In genomic region chr19:58513694-58514563, GRCh38 we compare ENCODE assay signal across 1 cellular context.
TF ChIP-seq lines count a peak whose summit lies in the region.

No MANE protein-coding gene starts in this region.

TF ChIP-seq in WTC11, 78 proteins besides CTCF, POLR2A, EP300 and RAD21 (continued from another document and continues in another):
- TF ChIP-seq, protein P1, sequence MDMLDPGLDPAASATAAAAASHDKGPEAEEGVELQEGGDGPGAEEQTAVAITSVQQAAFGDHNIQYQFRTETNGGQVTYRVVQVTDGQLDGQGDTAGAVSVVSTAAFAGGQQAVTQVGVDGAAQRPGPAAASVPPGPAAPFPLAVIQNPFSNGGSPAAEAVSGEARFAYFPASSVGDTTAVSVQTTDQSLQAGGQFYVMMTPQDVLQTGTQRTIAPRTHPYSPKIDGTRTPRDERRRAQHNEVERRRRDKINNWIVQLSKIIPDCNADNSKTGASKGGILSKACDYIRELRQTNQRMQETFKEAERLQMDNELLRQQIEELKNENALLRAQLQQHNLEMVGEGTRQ (CRISPR knock-in tag; IDR thresholded peaks at IDR 0.05), result peak; percentile 61
- TF ChIP-seq, protein P2, sequence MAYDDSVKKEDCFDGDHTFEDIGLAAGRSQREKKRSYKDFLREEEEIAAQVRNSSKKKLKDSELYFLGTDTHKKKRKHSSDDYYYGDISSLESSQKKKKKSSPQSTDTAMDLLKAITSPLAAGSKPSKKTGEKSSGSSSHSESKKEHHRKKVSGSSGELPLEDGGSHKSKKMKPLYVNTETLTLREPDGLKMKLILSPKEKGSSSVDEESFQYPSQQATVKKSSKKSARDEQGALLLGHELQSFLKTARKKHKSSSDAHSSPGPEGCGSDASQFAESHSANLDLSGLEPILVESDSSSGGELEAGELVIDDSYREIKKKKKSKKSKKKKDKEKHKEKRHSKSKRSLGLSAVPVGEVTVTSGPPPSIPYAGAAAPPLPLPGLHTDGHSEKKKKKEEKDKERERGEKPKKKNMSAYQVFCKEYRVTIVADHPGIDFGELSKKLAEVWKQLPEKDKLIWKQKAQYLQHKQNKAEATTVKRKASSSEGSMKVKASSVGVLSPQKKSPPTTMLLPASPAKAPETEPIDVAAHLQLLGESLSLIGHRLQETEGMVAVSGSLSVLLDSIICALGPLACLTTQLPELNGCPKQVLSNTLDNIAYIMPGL (CRISPR knock-in tag; IDR thresholded peaks at IDR 0.05), result peak; percentile 92; the same call in 1 of the 2 replicates
- no peak for TF ChIP-seq ZMAT4 (CRISPR knock-in tag; IDR thresholded peaks at IDR 0.05)
- TF ChIP-seq EMX1 (CRISPR knock-in tag; IDR thresholded peaks at IDR 0.05), result no peak
- TF ChIP-seq, protein P3, sequence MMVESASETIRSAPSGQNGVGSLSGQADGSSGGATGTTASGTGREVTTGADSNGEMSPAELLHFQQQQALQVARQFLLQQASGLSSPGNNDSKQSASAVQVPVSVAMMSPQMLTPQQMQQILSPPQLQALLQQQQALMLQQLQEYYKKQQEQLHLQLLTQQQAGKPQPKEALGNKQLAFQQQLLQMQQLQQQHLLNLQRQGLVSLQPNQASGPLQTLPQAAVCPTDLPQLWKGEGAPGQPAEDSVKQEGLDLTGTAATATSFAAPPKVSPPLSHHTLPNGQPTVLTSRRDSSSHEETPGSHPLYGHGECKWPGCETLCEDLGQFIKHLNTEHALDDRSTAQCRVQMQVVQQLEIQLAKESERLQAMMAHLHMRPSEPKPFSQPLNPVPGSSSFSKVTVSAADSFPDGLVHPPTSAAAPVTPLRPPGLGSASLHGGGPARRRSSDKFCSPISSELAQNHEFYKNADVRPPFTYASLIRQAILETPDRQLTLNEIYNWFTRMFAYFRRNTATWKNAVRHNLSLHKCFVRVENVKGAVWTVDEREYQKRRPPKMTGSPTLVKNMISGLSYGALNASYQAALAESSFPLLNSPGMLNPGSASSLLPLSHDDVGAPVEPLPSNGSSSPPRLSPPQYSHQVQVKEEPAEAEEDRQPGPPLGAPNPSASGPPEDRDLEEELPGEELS (CRISPR knock-in tag; IDR thresholded peaks at IDR 0.05), result peak; percentile 89
- 0 out of 2 replicates have a peak, but pooled peaks have one; percentile 37 for TF ChIP-seq E2F1 (CRISPR knock-in tag; IDR thresholded peaks at IDR 0.05)
- TF ChIP-seq ATF6 (CRISPR knock-in tag; IDR thresholded peaks at IDR 0.05), result no peak
- TF ChIP-seq, protein P4, sequence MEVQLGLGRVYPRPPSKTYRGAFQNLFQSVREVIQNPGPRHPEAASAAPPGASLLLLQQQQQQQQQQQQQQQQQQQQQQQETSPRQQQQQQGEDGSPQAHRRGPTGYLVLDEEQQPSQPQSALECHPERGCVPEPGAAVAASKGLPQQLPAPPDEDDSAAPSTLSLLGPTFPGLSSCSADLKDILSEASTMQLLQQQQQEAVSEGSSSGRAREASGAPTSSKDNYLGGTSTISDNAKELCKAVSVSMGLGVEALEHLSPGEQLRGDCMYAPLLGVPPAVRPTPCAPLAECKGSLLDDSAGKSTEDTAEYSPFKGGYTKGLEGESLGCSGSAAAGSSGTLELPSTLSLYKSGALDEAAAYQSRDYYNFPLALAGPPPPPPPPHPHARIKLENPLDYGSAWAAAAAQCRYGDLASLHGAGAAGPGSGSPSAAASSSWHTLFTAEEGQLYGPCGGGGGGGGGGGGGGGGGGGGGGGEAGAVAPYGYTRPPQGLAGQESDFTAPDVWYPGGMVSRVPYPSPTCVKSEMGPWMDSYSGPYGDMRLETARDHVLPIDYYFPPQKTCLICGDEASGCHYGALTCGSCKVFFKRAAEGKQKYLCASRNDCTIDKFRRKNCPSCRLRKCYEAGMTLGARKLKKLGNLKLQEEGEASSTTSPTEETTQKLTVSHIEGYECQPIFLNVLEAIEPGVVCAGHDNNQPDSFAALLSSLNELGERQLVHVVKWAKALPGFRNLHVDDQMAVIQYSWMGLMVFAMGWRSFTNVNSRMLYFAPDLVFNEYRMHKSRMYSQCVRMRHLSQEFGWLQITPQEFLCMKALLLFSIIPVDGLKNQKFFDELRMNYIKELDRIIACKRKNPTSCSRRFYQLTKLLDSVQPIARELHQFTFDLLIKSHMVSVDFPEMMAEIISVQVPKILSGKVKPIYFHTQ (CRISPR knock-in tag; IDR thresholded peaks at IDR 0.05), result no peak
- TF ChIP-seq ZNF138 (CRISPR knock-in tag; conservative IDR thresholded peaks at IDR 0.05), result 0 out of 2 replicates have a peak, but pooled peaks have one; percentile 58
- no peak for TF ChIP-seq GTF2I (CRISPR knock-in tag; conservative IDR thresholded peaks at IDR 0.05)
- TF ChIP-seq, protein P5, sequence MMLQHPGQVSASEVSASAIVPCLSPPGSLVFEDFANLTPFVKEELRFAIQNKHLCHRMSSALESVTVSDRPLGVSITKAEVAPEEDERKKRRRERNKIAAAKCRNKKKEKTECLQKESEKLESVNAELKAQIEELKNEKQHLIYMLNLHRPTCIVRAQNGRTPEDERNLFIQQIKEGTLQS (CRISPR knock-in tag; conservative IDR thresholded peaks at IDR 0.05), result no peak
- no peak for TF ChIP-seq ATF1 (CRISPR knock-in tag; IDR thresholded peaks at IDR 0.05)
- no peak for TF ChIP-seq MYBL2 (CRISPR knock-in tag; IDR thresholded peaks at IDR 0.05)
- TF ChIP-seq ETV6 (CRISPR knock-in tag; IDR thresholded peaks at IDR 0.05), result peak; percentile 95
- TF ChIP-seq FOXP1 (CRISPR knock-in tag; IDR thresholded peaks at IDR 0.05; ENCODE audit: borderline replicate concordance), result peak; percentile 91; the same call in 1 of the 2 replicates
- TF ChIP-seq ELF4 (CRISPR knock-in tag; IDR thresholded peaks at IDR 0.05; ENCODE audit: low read depth), result no peak
- TF ChIP-seq ZNF396 (CRISPR knock-in tag; IDR thresholded peaks at IDR 0.05; ENCODE audit: borderline replicate concordance), result no peak
- no peak for TF ChIP-seq NFYB (CRISPR knock-in tag; conservative IDR thresholded peaks at IDR 0.05; ENCODE audit: low read depth)
- TF ChIP-seq, protein P6, sequence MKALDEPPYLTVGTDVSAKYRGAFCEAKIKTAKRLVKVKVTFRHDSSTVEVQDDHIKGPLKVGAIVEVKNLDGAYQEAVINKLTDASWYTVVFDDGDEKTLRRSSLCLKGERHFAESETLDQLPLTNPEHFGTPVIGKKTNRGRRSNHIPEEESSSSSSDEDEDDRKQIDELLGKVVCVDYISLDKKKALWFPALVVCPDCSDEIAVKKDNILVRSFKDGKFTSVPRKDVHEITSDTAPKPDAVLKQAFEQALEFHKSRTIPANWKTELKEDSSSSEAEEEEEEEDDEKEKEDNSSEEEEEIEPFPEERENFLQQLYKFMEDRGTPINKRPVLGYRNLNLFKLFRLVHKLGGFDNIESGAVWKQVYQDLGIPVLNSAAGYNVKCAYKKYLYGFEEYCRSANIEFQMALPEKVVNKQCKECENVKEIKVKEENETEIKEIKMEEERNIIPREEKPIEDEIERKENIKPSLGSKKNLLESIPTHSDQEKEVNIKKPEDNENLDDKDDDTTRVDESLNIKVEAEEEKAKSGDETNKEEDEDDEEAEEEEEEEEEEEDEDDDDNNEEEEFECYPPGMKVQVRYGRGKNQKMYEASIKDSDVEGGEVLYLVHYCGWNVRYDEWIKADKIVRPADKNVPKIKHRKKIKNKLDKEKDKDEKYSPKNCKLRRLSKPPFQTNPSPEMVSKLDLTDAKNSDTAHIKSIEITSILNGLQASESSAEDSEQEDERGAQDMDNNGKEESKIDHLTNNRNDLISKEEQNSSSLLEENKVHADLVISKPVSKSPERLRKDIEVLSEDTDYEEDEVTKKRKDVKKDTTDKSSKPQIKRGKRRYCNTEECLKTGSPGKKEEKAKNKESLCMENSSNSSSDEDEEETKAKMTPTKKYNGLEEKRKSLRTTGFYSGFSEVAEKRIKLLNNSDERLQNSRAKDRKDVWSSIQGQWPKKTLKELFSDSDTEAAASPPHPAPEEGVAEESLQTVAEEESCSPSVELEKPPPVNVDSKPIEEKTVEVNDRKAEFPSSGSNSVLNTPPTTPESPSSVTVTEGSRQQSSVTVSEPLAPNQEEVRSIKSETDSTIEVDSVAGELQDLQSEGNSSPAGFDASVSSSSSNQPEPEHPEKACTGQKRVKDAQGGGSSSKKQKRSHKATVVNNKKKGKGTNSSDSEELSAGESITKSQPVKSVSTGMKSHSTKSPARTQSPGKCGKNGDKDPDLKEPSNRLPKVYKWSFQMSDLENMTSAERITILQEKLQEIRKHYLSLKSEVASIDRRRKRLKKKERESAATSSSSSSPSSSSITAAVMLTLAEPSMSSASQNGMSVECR (CRISPR knock-in tag; IDR thresholded peaks at IDR 0.05; ENCODE audit: borderline replicate concordance), result peak; percentile 82; the same call in 1 of the 2 replicates
- TF ChIP-seq HMGA2 (CRISPR knock-in tag; IDR thresholded peaks at IDR 0.05), result no peak
- no peak for TF ChIP-seq ZSCAN18 (CRISPR knock-in tag; IDR thresholded peaks at IDR 0.05)
- no peak for TF ChIP-seq USF1 (CRISPR knock-in tag; IDR thresholded peaks at IDR 0.05)
- no peak for TF ChIP-seq ZNF671 (CRISPR knock-in tag; IDR thresholded peaks at IDR 0.05)
- TF ChIP-seq ZNF219 (CRISPR knock-in tag; IDR thresholded peaks at IDR 0.05; ENCODE audit: borderline replicate concordance), result no peak
- TF ChIP-seq, protein P7, sequence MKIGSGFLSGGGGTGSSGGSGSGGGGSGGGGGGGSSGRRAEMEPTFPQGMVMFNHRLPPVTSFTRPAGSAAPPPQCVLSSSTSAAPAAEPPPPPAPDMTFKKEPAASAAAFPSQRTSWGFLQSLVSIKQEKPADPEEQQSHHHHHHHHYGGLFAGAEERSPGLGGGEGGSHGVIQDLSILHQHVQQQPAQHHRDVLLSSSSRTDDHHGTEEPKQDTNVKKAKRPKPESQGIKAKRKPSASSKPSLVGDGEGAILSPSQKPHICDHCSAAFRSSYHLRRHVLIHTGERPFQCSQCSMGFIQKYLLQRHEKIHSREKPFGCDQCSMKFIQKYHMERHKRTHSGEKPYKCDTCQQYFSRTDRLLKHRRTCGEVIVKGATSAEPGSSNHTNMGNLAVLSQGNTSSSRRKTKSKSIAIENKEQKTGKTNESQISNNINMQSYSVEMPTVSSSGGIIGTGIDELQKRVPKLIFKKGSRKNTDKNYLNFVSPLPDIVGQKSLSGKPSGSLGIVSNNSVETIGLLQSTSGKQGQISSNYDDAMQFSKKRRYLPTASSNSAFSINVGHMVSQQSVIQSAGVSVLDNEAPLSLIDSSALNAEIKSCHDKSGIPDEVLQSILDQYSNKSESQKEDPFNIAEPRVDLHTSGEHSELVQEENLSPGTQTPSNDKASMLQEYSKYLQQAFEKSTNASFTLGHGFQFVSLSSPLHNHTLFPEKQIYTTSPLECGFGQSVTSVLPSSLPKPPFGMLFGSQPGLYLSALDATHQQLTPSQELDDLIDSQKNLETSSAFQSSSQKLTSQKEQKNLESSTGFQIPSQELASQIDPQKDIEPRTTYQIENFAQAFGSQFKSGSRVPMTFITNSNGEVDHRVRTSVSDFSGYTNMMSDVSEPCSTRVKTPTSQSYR (CRISPR knock-in tag; IDR thresholded peaks at IDR 0.05), result no peak; the same call in 1 of the 2 replicates
- TF ChIP-seq JUN (CRISPR knock-in tag; IDR thresholded peaks at IDR 0.05), result no peak
- no peak for TF ChIP-seq CREB1 (CRISPR knock-in tag; IDR thresholded peaks at IDR 0.05)
- TF ChIP-seq ERG (CRISPR knock-in tag; IDR thresholded peaks at IDR 0.05), result no peak
- TF ChIP-seq ZNF317 (CRISPR knock-in tag; IDR thresholded peaks at IDR 0.05; ENCODE audit: borderline replicate concordance, low read depth), result no peak
- peak; percentile 72 for TF ChIP-seq FOXK1 (CRISPR knock-in tag; IDR thresholded peaks at IDR 0.05)
- no peak for TF ChIP-seq RORB (CRISPR knock-in tag; IDR thresholded peaks at IDR 0.05)
- TF ChIP-seq ESRRA (CRISPR knock-in tag; IDR thresholded peaks at IDR 0.05; ENCODE audit: borderline replicate concordance), result peak; percentile 79
